14 cellular contexts compared by ENCODE assay signal in genomic region chrX:34810364-34810763, GRCh38.
A peak's percentile ranks its signal among the peaks of the same experiment; 100 is the strongest.
DNase-seq lines count a peak whose midpoint lies in the region; ATAC-seq and TF ChIP-seq lines count a peak whose summit lies in the region.
"Had no signal": no experiment of that assay in that cellular context is flagged by ENCODE, and none has a peak within 500 bp of the region (broad histone marks: within the 10 kb centered on the region; RNA-seq: fewer than 3 reads in every experiment).

No MANE protein-coding gene starts in this region.

- DNase-seq in AG20443 (ENCODE audit: low spot score) (peak; percentile 18), LHCN-M2 (ENCODE audit: low read depth) (peak; percentile 67), astrocyte of the cerebellum (ENCODE audit: low read depth) (peak; percentile 6), kidney glomerular epithelial cell (lab: John Stamatoyannopoulos, UW) (peak; percentile 11), DMS53 treated with DMSO at 0.1 percent for 48 hours (lab: John Stamatoyannopoulos, UW; ENCODE audit: unreplicated experiment) (no peak), DMS53 (lab: John Stamatoyannopoulos, UW) (no peak)
- no peak for DNase-seq in naive thymus-derived CD4-positive, alpha-beta T cell
- DNase-seq: activated T-cell treated with anti-CD3 and anti-CD28 coated beads, Interleukin-2, amount 50 U/mL, for 48 hours; body of pancreas; NCI-H187 had no signal

- no peaks in the 10 kb centered on the region for H3K27me3 ChIP-seq in naive thymus-derived CD4-positive, alpha-beta T cell (ENCODE audit: control insufficient read depth in 2 of 2, insufficient read depth in 2 of 2, low read length in 2 of 2)
- H3K27me3 ChIP-seq: body of pancreas had no signal

- no peak for TF ChIP-seq CTCF in astrocyte of the cerebellum (IDR thresholded peaks at IDR 0.05; ENCODE audit: low read depth, low read length, missing control alignments)

- H3K4me3 ChIP-seq in astrocyte of the cerebellum (ENCODE audit: low read depth, low read length), result no peak overlapping the region
- no peak overlapping the region for H3K4me3 ChIP-seq in naive thymus-derived CD4-positive, alpha-beta T cell (ENCODE audit: low read length)
- H3K4me3 ChIP-seq: BLaER1, body of pancreas, prostate gland had no signal

- ATAC-seq in GM18861 (IDR thresholded peaks at IDR 0.05; ENCODE audit: unreplicated experiment), result no peak
- ATAC-seq in naive thymus-derived CD4-positive, alpha-beta T cell, result no peak
- ATAC-seq: activated CD4-positive, CD25-positive, alpha-beta regulatory T cell treated with anti-CD3 and anti-CD28 coated beads, Interleukin-2, amount 50 U/mL, for 24 hours; body of pancreas had no signal

- intact Hi-C loops in naive thymus-derived CD4-positive, alpha-beta T cell (cut with micrococcal nuclease), result no loop called here

- in situ Hi-C loops in astrocyte of the cerebellum (cut with HindIII; ENCODE audit: low sequenced_read_pairs), result no loop called here

- no peaks in the 10 kb centered on the region for H3K36me3 Mint-ChIP-seq in naive thymus-derived CD4-positive, alpha-beta T cell

- H3K4me1 ChIP-seq in naive thymus-derived CD4-positive, alpha-beta T cell (ENCODE audit: control insufficient read depth in 2 of 2, insufficient read depth in 2 of 2, low read length in 2 of 2), result no peaks in the 10 kb centered on the region
- H3K4me1 ChIP-seq: BLaER1, body of pancreas, prostate gland had no signal

- POLR2A ChIA-PET in naive thymus-derived CD4-positive, alpha-beta T cell (lab: Charles Lee), result no interaction called here

- no peaks in the 10 kb centered on the region for H3K9me3 ChIP-seq in naive thymus-derived CD4-positive, alpha-beta T cell (ENCODE audit: control insufficient read depth in 2 of 3, low read length in 3 of 3)
- H3K9me3 ChIP-seq: BLaER1, body of pancreas, prostate gland had no signal

- no peaks in the 10 kb centered on the region for H3K27me3 Mint-ChIP-seq in naive thymus-derived CD4-positive, alpha-beta T cell

- peaks cover 0 to 5% (median 0%) of the 10 kb centered on the region in 11 donors for H3K9me3 Mint-ChIP-seq in naive thymus-derived CD4-positive, alpha-beta T cell

- no peaks in the 10 kb centered on the region for H3K36me3 ChIP-seq in naive thymus-derived CD4-positive, alpha-beta T cell (ENCODE audit: control insufficient read depth in 2 of 3, insufficient read depth in 3 of 3, low read length in 3 of 3)
- H3K36me3 ChIP-seq: BLaER1, prostate gland had no signal

- CTCF ChIA-PET in naive thymus-derived CD4-positive, alpha-beta T cell (lab: Charles Lee), result no interaction called here

- H3K27ac Mint-ChIP-seq in naive thymus-derived CD4-positive, alpha-beta T cell, result no peak overlapping the region

- no peak overlapping the region for H3K27ac ChIP-seq in naive thymus-derived CD4-positive, alpha-beta T cell (ENCODE audit: low read depth, low read length)
- H3K27ac ChIP-seq: BLaER1, body of pancreas, prostate gland had no signal

- H3K4me1 Mint-ChIP-seq in naive thymus-derived CD4-positive, alpha-beta T cell, result no peaks in the 10 kb centered on the region

- no peak overlapping the region for H3K4me3 Mint-ChIP-seq in naive thymus-derived CD4-positive, alpha-beta T cell

Comparison
In these comparisons a context has a peak if more than half of its experiments do, and no peak if none do; other contexts are left out.
1. DNase-seq: peak in AG20443 (single experiment), LHCN-M2 (single experiment), astrocyte of the cerebellum (single experiment) and kidney glomerular epithelial cell (single experiment); none in DMS53 treated with DMSO at 0.1 percent for 48 hours (single experiment), naive thymus-derived CD4-positive, alpha-beta T cell (0 of 9) and DMS53 (single experiment).